7 cellular contexts compared by ENCODE assay signal in genomic region chr1:229812693-229813092, GRCh38.
"Had no signal": no experiment of that assay in that cellular context is flagged by ENCODE, and none has a peak within 500 bp of the region (broad histone marks: within the 10 kb centered on the region; RNA-seq: fewer than 3 reads in every experiment).

No MANE protein-coding gene starts in this region.

- H3K9me3 ChIP-seq: HAP-1 had no signal

- H3K36me3 Mint-ChIP-seq: IgD-negative memory B cell had no signal

- H3K36me3 ChIP-seq: HAP-1 had no signal

- H3K4me3 ChIP-seq: HAP-1 had no signal

- H3K4me3 Mint-ChIP-seq: IgD-negative memory B cell had no signal

- H3K4me1 ChIP-seq: HAP-1 had no signal

- FAIRE-seq: HTR-8/SVneo had no signal

- H3K27ac Mint-ChIP-seq: IgD-negative memory B cell had no signal

- DNase-seq: GOT3, H7, KBM-7 had no signal

- ATAC-seq: HCT116 had no signal
